Comparison of ENCODE assay signal across 34 cellular contexts in the genomic region with DNA sequence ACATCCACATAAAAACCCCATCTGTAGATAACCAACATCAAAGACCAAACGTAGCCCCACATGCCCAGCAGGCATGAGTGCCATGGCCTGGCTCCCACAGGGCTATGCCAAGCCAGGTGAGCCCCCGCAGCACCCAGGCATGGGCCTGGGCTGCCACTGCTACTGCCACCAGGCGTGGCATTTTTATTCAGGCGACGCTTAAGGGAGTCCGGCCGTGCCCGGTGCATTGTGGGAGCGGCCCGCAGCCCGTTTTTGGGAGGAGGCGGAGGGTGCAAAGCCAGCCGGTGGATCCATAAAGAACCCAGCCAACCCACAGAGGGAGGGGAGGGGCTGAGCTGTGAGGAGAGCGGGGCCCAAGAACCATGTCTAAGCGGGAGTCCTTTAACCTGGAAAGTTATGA.
"Had no signal": no experiment of that assay in that cellular context is flagged by ENCODE, and none has a peak within 500 bp of the region (broad histone marks: within the 10 kb centered on the region; RNA-seq: fewer than 3 reads in every experiment).

No MANE protein-coding gene starts in this region.

- H3K27me3 ChIP-seq: MG63 had no signal

- DNase-seq: Karpas-422, Kasumi-1, MG63, MM.1S, MV-4-11, NCI-H1048, NCI-H1092, NCI-H1092 treated with DMSO at 0.1 percent for 48 hours, NCI-H1105, NCI-H1105 treated with DMSO at 0.1 percent for 48 hours, NCI-H1417, NCI-H1417 treated with DMSO at 0.1 percent for 48 hours, NCI-H1436, NCI-H1436 treated with DMSO at 0.1 percent for 48 hours, NCI-H146, NCI-H1694, NCI-H1694 treated with DMSO at 0.1 percent for 48 hours, NCI-H187, NCI-H187 treated with DMSO at 0.1 percent for 48 hours, NCI-H1930, NCI-H2029, NCI-H2029 treated with DMSO at 0.1 percent for 48 hours, NCI-H2081, NCI-H2081 treated with DMSO at 0.1 percent for 48 hours, NCI-H2107, NCI-H2171, NCI-H2171 treated with DMSO at 0.1 percent for 48 hours, NCI-H2227 treated with DMSO at 0.1 percent for 48 hours, NCI-H226, NCI-H345, NCI-H446, NCI-H446 treated with DMSO at 0.1 percent for 48 hours, NCI-H510A, NCI-H510A treated with DMSO at 0.1 percent for 48 hours had no signal

- H3K9me3 ChIP-seq: MG63 had no signal
